In the genomic region with DNA sequence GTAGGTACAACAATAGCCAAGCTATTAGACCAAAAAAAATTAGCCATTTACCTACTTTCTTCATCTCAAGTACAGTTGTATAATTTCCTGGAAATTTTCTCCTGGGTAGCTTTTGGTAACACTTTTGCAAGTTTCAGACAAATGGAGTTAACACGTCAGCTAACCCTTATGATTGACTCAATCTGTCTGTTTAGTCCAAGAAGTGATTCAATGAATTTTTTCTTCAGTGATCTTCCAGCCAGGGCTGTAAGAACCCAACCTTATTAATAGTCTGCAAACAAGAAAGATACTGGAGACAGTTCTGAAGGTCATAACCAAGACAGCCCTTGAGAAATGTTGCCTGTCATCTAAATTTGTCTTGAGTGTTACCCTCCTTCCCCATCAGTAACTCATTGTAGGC, we compare ENCODE assay signal across 18 cellular contexts. TPM values are rescaled to one million over a fixed set of nuclear protein-coding genes. Genes with fewer than 3 reads are reported as not detected.
DNase-seq lines count a peak whose midpoint lies in the region; ATAC-seq and TF ChIP-seq lines count a peak whose summit lies in the region.
"Had no signal": no experiment of that assay in that cellular context is flagged by ENCODE, and none has a peak within 500 bp of the region (broad histone marks: within the 10 kb centered on the region; RNA-seq: fewer than 3 reads in every experiment).

No MANE protein-coding gene starts in this region.

- H3K27ac ChIP-seq in rectal smooth muscle tissue (ENCODE audit: low read depth, low read length) (peak overlapping the region; percentile 12), spleen (peak overlapping the region in 2 of 8 donors; percentile 18 to 43)
- H3K27ac ChIP-seq: A549 had no signal

- H3K4me1 ChIP-seq in rectal smooth muscle tissue (ENCODE audit: control insufficient read depth, insufficient read depth, low read length), result peaks cover 2% of the 10 kb centered on the region
- no peaks in the 10 kb centered on the region for H3K4me1 ChIP-seq in spleen
- H3K4me1 ChIP-seq: A549 had no signal

- H3K27me3 ChIP-seq in rectal smooth muscle tissue (ENCODE audit: control insufficient read depth, insufficient read depth, low read length) (no peaks in the 10 kb centered on the region), spleen (replicated peaks in 1 of 7) (no peaks in the 10 kb centered on the region)

- DNase-seq in GM03348 (ENCODE audit: low spot score) (peak; percentile 26), amniotic epithelial cell (ENCODE audit: low read depth) (peak; percentile 42), left cardiac atrium (no peak), NCI-H187 (lab: John Stamatoyannopoulos, UW) (no peak), spleen (no peak)
- DNase-seq: AML-193; Calu3; DMS79; NCI-H1048; NCI-H2107; NCI-H226; NCI-H526 treated with DMSO at 0.1 percent for 48 hours; NK-92 treated with Interleukin-12 subunit alpha and Interleukin-12 subunit beta, amount 100 ng/mL, for 24 hours; PC-3 had no signal

- ATAC-seq in left cardiac atrium, result peak; percentile 57 to 80
- no peak for ATAC-seq in activated CD4-positive, CD25-positive, alpha-beta regulatory T cell treated with anti-CD3 and anti-CD28 coated beads, Interleukin-2, amount 50 U/mL, for 24 hours
- ATAC-seq: A549, HCT116, PC-3 had no signal

- no peak overlapping the region for H3K9ac ChIP-seq in rectal smooth muscle tissue (ENCODE audit: low read length)

- 52 to 81% (median 75%) methylated on average over 1 of the region's 1 CpG for WGBS in spleen, 5 donors

- no peaks in the 10 kb centered on the region for H3K36me3 ChIP-seq in rectal smooth muscle tissue (ENCODE audit: control insufficient read depth, insufficient read depth, low read length)
- H3K36me3 ChIP-seq in spleen, result no peaks in the 10 kb centered on the region

- H3K9me3 ChIP-seq in spleen, result peaks cover 0 to 3% (median 0%) of the 10 kb centered on the region in 8 donors
- H3K9me3 ChIP-seq: A549 had no signal

- no peak for TF ChIP-seq CTCF in spleen (IDR thresholded peaks at IDR 0.05 in 8 of 11, conservative IDR thresholded peaks at IDR 0.05 in 3 of 11)

- no peak for TF ChIP-seq POLR2A in spleen (IDR thresholded peaks at IDR 0.05)

- no peak overlapping the region for H3K4me3 ChIP-seq in rectal smooth muscle tissue (ENCODE audit: low read length)
- no peak overlapping the region for H3K4me3 ChIP-seq in spleen
- H3K4me3 ChIP-seq: A549 had no signal

- intact Hi-C loops in left cardiac atrium (cut with DNase I), result no loop called here
- intact Hi-C loops in spleen (cut with DNase I; ENCODE audit: low total_unique reads), result no loop called here

RNA-seq across cellular contexts. Expression of a gene that starts 30.1 kb away (rescaled TPM):
- total RNA-seq in left cardiac atrium, result 10 to 100 TPM in 1 of 2 donors, 1 to 10 TPM in 1; 9.4 to 14.3 TPM
- 10 to 100 TPM in 2 of 7 donors, 1 to 10 TPM in 5; 3.6 to 17.9 (median 7.3) TPM for total RNA-seq in spleen
- 1 to 10 TPM in 2 of 3 donors, under 1 TPM in 1; 1.00 to 3.9 (median 3.6) TPM for polyA plus RNA-seq in spleen
- total RNA-seq: Calu3, PC-3 had no signal

Comparison
In these comparisons a context has a peak if more than half of its experiments do, and no peak if none do; other contexts are left out.
1. DNase-seq: peak in GM03348 (single experiment) and amniotic epithelial cell (single experiment); none in left cardiac atrium (single experiment), NCI-H187 (0 of 2) and spleen (single experiment).
2. ATAC-seq: peak in left cardiac atrium (2 of 2); none in activated CD4-positive, CD25-positive, alpha-beta regulatory T cell treated with anti-CD3 and anti-CD28 coated beads, Interleukin-2, amount 50 U/mL, for 24 hours (0 of 2).